1 cellular context compared by ENCODE assay signal in genomic region chr3:9809239-9809614, GRCh38.
TF ChIP-seq lines count a peak whose summit lies in the region.

No MANE protein-coding gene starts in this region.

TF ChIP-seq in GM23338, 12 proteins besides CTCF, POLR2A, EP300 and RAD21 (continued from another document):
- TF ChIP-seq ETS1 (IDR thresholded peaks at IDR 0.05) (no peak), ZNF114 (CRISPR knock-in tag; IDR thresholded peaks at IDR 0.05) (no peak)
TF ChIP-seq in GM23338: peak in this region for 0.
